In the genomic region with DNA sequence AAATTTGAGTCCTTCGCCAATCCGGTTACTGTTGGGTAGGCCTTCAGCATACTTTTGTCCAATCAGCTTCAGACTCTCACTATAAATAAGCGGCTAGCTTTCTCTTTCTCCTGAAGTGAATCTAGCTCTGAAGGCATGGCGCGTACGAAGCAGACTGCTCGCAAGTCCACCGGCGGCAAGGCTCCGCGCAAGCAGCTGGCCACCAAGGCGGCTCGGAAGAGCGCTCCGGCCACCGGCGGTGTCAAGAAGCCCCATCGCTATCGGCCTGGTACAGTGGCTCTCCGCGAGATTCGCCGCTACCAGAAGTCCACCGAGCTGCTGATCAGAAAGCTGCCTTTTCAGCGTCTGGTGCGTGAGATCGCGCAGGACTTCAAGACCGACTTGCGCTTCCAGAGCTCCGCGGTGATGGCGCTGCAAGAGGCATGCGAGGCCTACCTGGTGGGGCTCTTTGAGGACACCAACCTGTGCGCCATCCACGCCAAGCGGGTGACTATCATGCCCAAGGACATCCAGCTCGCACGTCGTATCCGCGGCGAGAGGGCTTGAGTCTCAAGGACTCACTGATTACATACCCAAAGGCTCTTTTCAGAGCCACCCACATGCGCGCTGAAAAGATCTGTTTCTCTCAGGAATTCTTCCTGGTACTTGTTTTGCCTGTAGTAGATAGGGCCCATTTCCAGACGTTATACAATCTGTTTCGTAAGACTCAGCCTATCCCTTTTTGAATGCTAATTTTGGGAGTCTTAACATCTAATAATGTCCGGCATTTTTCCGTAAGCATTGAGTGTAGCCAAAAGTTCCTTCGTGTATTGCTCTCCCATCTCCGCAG, we compare ENCODE assay signal across 8 cellular contexts.
DNase-seq lines count a peak whose midpoint lies in the region; ATAC-seq and TF ChIP-seq lines count a peak whose summit lies in the region.

No MANE protein-coding gene starts in this region.

- WGBS in lower leg skin, 2 donors = 1 to 2% methylated on average over 36 to 46 of the region's 51 CpGs

- ATAC-seq in GM19043 (IDR thresholded peaks at IDR 0.05; ENCODE audit: low read depth, unreplicated experiment) (peak; percentile 25), HG03460 (IDR thresholded peaks at IDR 0.05; ENCODE audit: unreplicated experiment) (peak; percentile 27)

- intact Hi-C loops in lower leg skin (cut with DNase I; ENCODE audit: low total_unique reads) = loop anchor here (10.0 kb wide), 1 partner anchor 85 kb away; a partner anchor contains a TSS

- DNase-seq in BE2C = peak; percentile 84
- peak; percentile 94 for DNase-seq in NCI-H69 (lab: John Stamatoyannopoulos, UW)
- peak; percentile 63 to 68 for DNase-seq in activated CD4-positive, alpha-beta T cell treated with anti-CD3 and anti-CD28 coated beads, Interleukin-2, amount 50 U/mL, for 4 hours
- peak; percentile 80 for DNase-seq in ecto neural progenitor cell (ENCODE audit: low spot score)
- DNase-seq in lower leg skin (ENCODE audit: low spot score in 2 of 2) = peak; percentile 80 to 95
- peak; percentile 38 to 62 (median 47) for DNase-seq in stimulated activated CD4-positive, alpha-beta T cell treated with anti-CD3 and anti-CD28 coated beads, TNF-alpha, amount 100 ng/mL, for 24 hours (ENCODE audit: low read depth in 3 of 3)

- H3K4me1 ChIP-seq in BE2C = no peaks in the 10 kb centered on the region

- TF ChIP-seq POLR2A in lower leg skin (IDR thresholded peaks at IDR 0.05) = peak in 1 of 2 donors; percentile 72

- TF ChIP-seq CTCF in BE2C (IDR thresholded peaks at IDR 0.05; ENCODE audit: low read depth, low read length) (no peak), lower leg skin (IDR thresholded peaks at IDR 0.05) (no peak)

- H3K9me3 ChIP-seq in BE2C = no peaks in the 10 kb centered on the region

- H3K4me3 ChIP-seq in BE2C (ENCODE audit: low read depth, low read length) (peak overlapping the region; percentile 95), lower leg skin (ENCODE audit: low read depth, poor library complexity, severe bottlenecking) (peak overlapping the region; percentile 44)

- H3K27me3 ChIP-seq in BE2C = no peaks in the 10 kb centered on the region

- peaks cover 3% of the 10 kb centered on the region; the same call in 1 of the 2 replicates for H3K36me3 ChIP-seq in BE2C

Comparison
In these comparisons a context has a peak if more than half of its experiments do, and no peak if none do; other contexts are left out.
1. Peak in every context shown above with its lines: DNase-seq, ATAC-seq and H3K4me3 ChIP-seq.